31 cellular contexts compared by ENCODE assay signal in the genomic region with DNA sequence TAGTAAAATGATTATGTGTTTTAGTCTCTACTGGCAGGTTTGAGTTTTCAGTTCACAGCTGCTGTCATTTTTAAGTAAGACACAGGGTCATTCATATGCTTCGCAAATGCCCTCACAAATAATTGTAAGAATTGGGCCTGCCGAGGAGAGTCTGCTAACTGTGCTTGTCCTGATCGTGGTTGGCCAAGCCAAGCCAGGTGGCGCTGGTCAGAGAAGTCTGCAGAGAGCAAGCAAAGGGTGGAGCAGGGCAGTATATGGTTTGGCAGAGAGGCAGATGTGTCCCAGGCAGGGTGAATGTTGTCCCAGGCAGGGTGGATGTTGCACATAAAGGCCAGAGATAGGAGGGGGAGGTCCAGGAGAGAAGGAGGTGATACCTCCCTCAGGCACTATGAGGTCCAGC. TPM values are rescaled to one million over a fixed set of nuclear protein-coding genes. Genes with fewer than 3 reads are reported as not detected.
"Had no signal": no experiment of that assay in that cellular context is flagged by ENCODE, and none has a peak within 500 bp of the region (broad histone marks: within the 10 kb centered on the region; RNA-seq: fewer than 3 reads in every experiment).

No MANE protein-coding gene starts in this region.

- H3K27ac ChIP-seq: KMS-11, VCaP had no signal

- H3K27me3 Mint-ChIP-seq: activated CD4-positive, alpha-beta memory T cell treated with anti-CD3 and anti-CD28 coated beads, Interleukin-2, amount 10 ng/mL, durations not matched to agents 7 days and 5 days; activated CD8-positive, alpha-beta memory T cell treated with anti-CD3 and anti-CD28 coated beads, Interleukin-2, amount 10 ng/mL, durations not matched to agents 7 days and 5 days; activated naive CD4-positive, alpha-beta T cell treated with anti-CD3 and anti-CD28 coated beads, Interleukin-2, amount 50 U/mL, for 24 hours; brain had no signal

- H3K4me2 ChIP-seq: KMS-11 had no signal

- H3K4me1 Mint-ChIP-seq: activated CD4-positive, alpha-beta memory T cell treated with anti-CD3 and anti-CD28 coated beads, Interleukin-2, amount 10 ng/mL, durations not matched to agents 7 days and 5 days; activated CD8-positive, alpha-beta memory T cell treated with anti-CD3 and anti-CD28 coated beads, Interleukin-2, amount 10 ng/mL, durations not matched to agents 7 days and 5 days; activated naive CD4-positive, alpha-beta T cell treated with anti-CD3 and anti-CD28 coated beads, Interleukin-2, amount 50 U/mL, for 24 hours; brain had no signal

- H3K36me3 Mint-ChIP-seq: activated naive CD4-positive, alpha-beta T cell treated with anti-CD3 and anti-CD28 coated beads, Interleukin-2, amount 50 U/mL, for 24 hours had no signal

- H3K4me3 Mint-ChIP-seq: activated CD4-positive, alpha-beta memory T cell treated with anti-CD3 and anti-CD28 coated beads, Interleukin-2, amount 10 ng/mL, durations not matched to agents 7 days and 5 days; activated CD8-positive, alpha-beta memory T cell treated with anti-CD3 and anti-CD28 coated beads, Interleukin-2, amount 10 ng/mL, durations not matched to agents 7 days and 5 days; activated naive CD4-positive, alpha-beta T cell treated with anti-CD3 and anti-CD28 coated beads, Interleukin-2, amount 50 U/mL, for 24 hours; brain had no signal

- H3K4me3 ChIP-seq: adrenal gland had no signal

- H3K4me1 ChIP-seq: adrenal gland had no signal

- H3K27me3 ChIP-seq: adrenal gland had no signal

- ATAC-seq: activated CD8-positive, alpha-beta memory T cell treated with anti-CD3 and anti-CD28 coated beads, Interleukin-2, amount 10 ng/mL, durations not matched to agents 7 days and 5 days; PC-3 had no signal

- H3K9me3 Mint-ChIP-seq: activated CD4-positive, alpha-beta memory T cell treated with anti-CD3 and anti-CD28 coated beads, Interleukin-2, amount 10 ng/mL, durations not matched to agents 7 days and 5 days; activated naive CD4-positive, alpha-beta T cell treated with anti-CD3 and anti-CD28 coated beads, Interleukin-2, amount 50 U/mL, for 24 hours; brain had no signal

- H3K9ac ChIP-seq: KMS-11 had no signal

- DNase-seq: activated CD4-positive, alpha-beta memory T cell treated with anti-CD3 and anti-CD28 coated beads, Interleukin-2, amount 10 ng/mL, durations not matched to agents 7 days and 5 days; activated CD4-positive, alpha-beta T cell treated with anti-CD3 and anti-CD28 coated beads for 1 hour; activated CD4-positive, alpha-beta T cell treated with anti-CD3 and anti-CD28 coated beads for 48 hours; activated CD4-positive, CD25-positive, alpha-beta regulatory T cell; activated CD8-positive, alpha-beta memory T cell treated with anti-CD3 and anti-CD28 coated beads for 24 hours; activated CD8-positive, alpha-beta memory T cell treated with anti-CD3 and anti-CD28 coated beads, Interleukin-2, amount 10 ng/mL, durations not matched to agents 7 days and 5 days; activated CD8-positive, alpha-beta memory T cell treated with anti-CD3 and anti-CD28 coated beads, Interleukin-2, amount 50 U/mL, for 48 hours; activated effector memory CD4-positive, alpha-beta T cell treated with Interleukin-2 at 50 U/mL for 16 hours; activated T-cell treated with anti-CD3 and anti-CD28 coated beads, Interleukin-2, amount 50 U/mL, for 48 hours; NCI-H1105; NCI-H1417 treated with DMSO at 0.1 percent for 48 hours; NCI-H187 treated with DMSO at 0.1 percent for 48 hours; NCI-H2081; NCI-H226; NCI-H446 treated with DMSO at 0.1 percent for 48 hours; NCI-H524; NCI-H69; NCI-H82; PC-3; Right ventricle myocardium superior; SW 1271; T-helper 1 cell; T-helper 2 cell; T-helper 9 cell had no signal

- H3K27ac Mint-ChIP-seq: activated CD4-positive, alpha-beta memory T cell treated with anti-CD3 and anti-CD28 coated beads, Interleukin-2, amount 10 ng/mL, durations not matched to agents 7 days and 5 days; activated CD8-positive, alpha-beta memory T cell treated with anti-CD3 and anti-CD28 coated beads, Interleukin-2, amount 10 ng/mL, durations not matched to agents 7 days and 5 days; activated naive CD4-positive, alpha-beta T cell treated with anti-CD3 and anti-CD28 coated beads, Interleukin-2, amount 50 U/mL, for 24 hours; brain had no signal

- H3K9me3 ChIP-seq: adrenal gland had no signal

RNA-seq across cellular contexts. Expression of gene SCN3B, which starts 52.7 kb away (rescaled TPM):
- total RNA-seq: activated CD8-positive, alpha-beta memory T cell treated with anti-CD3 and anti-CD28 coated beads, Interleukin-2, amount 10 ng/mL, durations not matched to agents 7 days and 5 days; LHCN-M2; M059J had no signal
